1 cellular context compared by ENCODE assay signal in the genomic region with DNA sequence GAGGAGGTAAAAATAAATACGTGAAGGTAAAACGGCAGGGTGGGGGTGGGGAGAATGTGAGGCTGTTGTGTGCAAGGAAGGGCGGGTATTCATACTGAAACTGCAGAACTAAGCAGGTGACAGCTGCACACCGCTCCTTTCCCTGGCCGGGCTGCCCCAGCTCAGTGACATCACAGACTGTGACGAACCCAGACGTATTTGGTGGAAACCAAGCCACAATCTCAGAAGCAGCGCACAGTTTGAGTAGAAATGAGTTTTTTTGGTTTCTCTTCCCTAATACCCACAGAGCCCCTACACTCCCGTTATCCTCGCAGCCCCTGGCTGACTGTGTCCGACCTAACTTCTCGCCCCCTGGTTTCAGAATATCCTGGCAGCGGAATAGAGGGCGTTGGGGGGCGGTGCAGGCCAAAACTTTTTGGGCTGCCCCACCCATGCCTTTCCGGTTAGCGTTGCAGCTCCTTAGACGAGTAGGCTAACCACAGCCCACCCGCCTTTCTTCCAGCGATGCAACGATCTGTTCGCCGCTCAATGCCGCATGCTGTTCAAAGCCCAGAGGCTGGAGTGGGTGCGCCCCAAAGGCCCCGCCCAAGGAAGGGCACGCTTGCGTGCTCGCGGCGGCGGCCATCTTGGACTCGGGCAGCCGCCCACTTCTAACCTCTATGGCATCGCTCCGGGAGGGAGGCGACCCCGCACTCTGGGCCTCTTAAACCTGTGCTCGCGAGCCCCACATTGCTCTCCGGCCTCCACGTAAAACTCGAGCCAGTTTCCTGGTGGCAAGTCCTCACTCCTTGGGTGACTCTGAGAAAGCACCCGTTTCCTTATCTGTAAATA.
TF ChIP-seq lines count a peak whose summit lies in the region.

No MANE protein-coding gene starts in this region.

TF ChIP-seq in HepG2, 621 proteins besides CTCF, POLR2A, EP300 and RAD21 (continued from another document and continues in another):
- TF ChIP-seq XBP1 (CRISPR knock-in tag; IDR thresholded peaks at IDR 0.05): no peak
- no peak for TF ChIP-seq ZNF615 (CRISPR knock-in tag; IDR thresholded peaks at IDR 0.05; ENCODE audit: borderline replicate concordance)
- TF ChIP-seq RFX3 (CRISPR knock-in tag; IDR thresholded peaks at IDR 0.05): no peak
- TF ChIP-seq NPAS2 (CRISPR knock-in tag; IDR thresholded peaks at IDR 0.05; ENCODE audit: borderline replicate concordance): no peak
- 0 out of 2 replicates have a peak, but pooled peaks have one; percentile 39 for TF ChIP-seq NCOA1 (CRISPR knock-in tag; IDR thresholded peaks at IDR 0.05)
- TF ChIP-seq KDM6A (CRISPR knock-in tag; IDR thresholded peaks at IDR 0.05; ENCODE audit: low read depth): no peak
- TF ChIP-seq PAX8 (CRISPR knock-in tag; IDR thresholded peaks at IDR 0.05; ENCODE audit: borderline replicate concordance): no peak
- peak; percentile 86 for TF ChIP-seq AKAP8 (CRISPR knock-in tag; IDR thresholded peaks at IDR 0.05)
- no peak for TF ChIP-seq CBX2 (IDR thresholded peaks at IDR 0.05; ENCODE audit: low read depth, low read length)
- TF ChIP-seq CBX2 (CRISPR knock-in tag; IDR thresholded peaks at IDR 0.05; ENCODE audit: low read depth): no peak
- TF ChIP-seq ZMAT3 (CRISPR knock-in tag; conservative IDR thresholded peaks at IDR 0.05): 0 out of 2 replicates have a peak, but pooled peaks have one; percentile 64
- TF ChIP-seq, protein P1, sequence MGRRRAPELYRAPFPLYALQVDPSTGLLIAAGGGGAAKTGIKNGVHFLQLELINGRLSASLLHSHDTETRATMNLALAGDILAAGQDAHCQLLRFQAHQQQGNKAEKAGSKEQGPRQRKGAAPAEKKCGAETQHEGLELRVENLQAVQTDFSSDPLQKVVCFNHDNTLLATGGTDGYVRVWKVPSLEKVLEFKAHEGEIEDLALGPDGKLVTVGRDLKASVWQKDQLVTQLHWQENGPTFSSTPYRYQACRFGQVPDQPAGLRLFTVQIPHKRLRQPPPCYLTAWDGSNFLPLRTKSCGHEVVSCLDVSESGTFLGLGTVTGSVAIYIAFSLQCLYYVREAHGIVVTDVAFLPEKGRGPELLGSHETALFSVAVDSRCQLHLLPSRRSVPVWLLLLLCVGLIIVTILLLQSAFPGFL (CRISPR knock-in tag; IDR thresholded peaks at IDR 0.05): 0 out of 2 replicates have a peak, but pooled peaks have one; percentile 52
- TF ChIP-seq KLF15 (CRISPR knock-in tag; IDR thresholded peaks at IDR 0.05; ENCODE audit: borderline replicate concordance): no peak
- TF ChIP-seq ZNF781 (CRISPR knock-in tag; IDR thresholded peaks at IDR 0.05; ENCODE audit: borderline replicate concordance, not compliant biosample characterization): peak; percentile 81
- TF ChIP-seq, protein P2, sequence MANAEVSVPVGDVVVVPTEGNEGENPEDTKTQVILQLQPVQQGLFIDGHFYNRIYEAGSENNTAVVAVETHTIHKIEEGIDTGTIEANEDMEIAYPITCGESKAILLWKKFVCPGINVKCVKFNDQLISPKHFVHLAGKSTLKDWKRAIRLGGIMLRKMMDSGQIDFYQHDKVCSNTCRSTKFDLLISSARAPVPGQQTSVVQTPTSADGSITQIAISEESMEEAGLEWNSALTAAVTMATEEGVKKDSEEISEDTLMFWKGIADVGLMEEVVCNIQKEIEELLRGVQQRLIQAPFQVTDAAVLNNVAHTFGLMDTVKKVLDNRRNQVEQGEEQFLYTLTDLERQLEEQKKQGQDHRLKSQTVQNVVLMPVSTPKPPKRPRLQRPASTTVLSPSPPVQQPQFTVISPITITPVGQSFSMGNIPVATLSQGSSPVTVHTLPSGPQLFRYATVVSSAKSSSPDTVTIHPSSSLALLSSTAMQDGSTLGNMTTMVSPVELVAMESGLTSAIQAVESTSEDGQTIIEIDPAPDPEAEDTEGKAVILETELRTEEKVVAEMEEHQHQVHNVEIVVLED (CRISPR knock-in tag; IDR thresholded peaks at IDR 0.05; ENCODE audit: borderline replicate concordance): peak; percentile 99
- TF ChIP-seq, protein P3, sequence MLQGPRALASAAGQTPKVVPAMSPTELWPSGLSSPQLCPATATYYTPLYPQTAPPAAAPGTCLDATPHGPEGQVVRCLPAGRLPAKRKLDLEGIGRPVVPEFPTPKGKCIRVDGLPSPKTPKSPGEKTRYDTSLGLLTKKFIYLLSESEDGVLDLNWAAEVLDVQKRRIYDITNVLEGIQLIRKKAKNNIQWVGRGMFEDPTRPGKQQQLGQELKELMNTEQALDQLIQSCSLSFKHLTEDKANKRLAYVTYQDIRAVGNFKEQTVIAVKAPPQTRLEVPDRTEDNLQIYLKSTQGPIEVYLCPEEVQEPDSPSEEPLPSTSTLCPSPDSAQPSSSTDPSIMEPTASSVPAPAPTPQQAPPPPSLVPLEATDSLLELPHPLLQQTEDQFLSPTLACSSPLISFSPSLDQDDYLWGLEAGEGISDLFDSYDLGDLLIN (CRISPR knock-in tag; IDR thresholded peaks at IDR 0.05; ENCODE audit: borderline replicate concordance): 0 out of 2 replicates have a peak, but pooled peaks have one; percentile 50
- TF ChIP-seq ZKSCAN5 (CRISPR knock-in tag; IDR thresholded peaks at IDR 0.05): peak; percentile 65; the same call in 1 of the 2 replicates
- TF ChIP-seq SP140L (CRISPR knock-in tag; IDR thresholded peaks at IDR 0.05; ENCODE audit: borderline replicate concordance): 0 out of 2 replicates have a peak, but pooled peaks have one; percentile 31
- TF ChIP-seq ZC3H4 (CRISPR knock-in tag; IDR thresholded peaks at IDR 0.05; ENCODE audit: borderline replicate concordance): no peak
- TF ChIP-seq TBL1XR1 (IDR thresholded peaks at IDR 0.05; ENCODE audit: borderline replicate concordance, low read length, partially characterized antibody): no peak
- TF ChIP-seq ZSCAN22 (CRISPR knock-in tag; IDR thresholded peaks at IDR 0.05): no peak
- TF ChIP-seq, protein P4, sequence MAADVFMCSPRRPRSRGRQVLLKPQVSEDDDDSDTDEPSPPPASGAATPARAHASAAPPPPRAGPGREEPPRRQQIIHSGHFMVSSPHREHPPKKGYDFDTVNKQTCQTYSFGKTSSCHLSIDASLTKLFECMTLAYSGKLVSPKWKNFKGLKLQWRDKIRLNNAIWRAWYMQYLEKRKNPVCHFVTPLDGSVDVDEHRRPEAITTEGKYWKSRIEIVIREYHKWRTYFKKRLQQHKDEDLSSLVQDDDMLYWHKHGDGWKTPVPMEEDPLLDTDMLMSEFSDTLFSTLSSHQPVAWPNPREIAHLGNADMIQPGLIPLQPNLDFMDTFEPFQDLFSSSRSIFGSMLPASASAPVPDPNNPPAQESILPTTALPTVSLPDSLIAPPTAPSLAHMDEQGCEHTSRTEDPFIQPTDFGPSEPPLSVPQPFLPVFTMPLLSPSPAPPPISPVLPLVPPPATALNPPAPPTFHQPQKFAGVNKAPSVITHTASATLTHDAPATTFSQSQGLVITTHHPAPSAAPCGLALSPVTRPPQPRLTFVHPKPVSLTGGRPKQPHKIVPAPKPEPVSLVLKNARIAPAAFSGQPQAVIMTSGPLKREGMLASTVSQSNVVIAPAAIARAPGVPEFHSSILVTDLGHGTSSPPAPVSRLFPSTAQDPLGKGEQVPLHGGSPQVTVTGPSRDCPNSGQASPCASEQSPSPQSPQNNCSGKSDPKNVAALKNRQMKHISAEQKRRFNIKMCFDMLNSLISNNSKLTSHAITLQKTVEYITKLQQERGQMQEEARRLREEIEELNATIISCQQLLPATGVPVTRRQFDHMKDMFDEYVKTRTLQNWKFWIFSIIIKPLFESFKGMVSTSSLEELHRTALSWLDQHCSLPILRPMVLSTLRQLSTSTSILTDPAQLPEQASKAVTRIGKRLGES (CRISPR knock-in tag; IDR thresholded peaks at IDR 0.05; ENCODE audit: borderline replicate concordance): no peak
- TF ChIP-seq MYC (CRISPR knock-in tag; IDR thresholded peaks at IDR 0.05; ENCODE audit: borderline replicate concordance): peak; percentile 89
- no peak for TF ChIP-seq MBNL3 (CRISPR knock-in tag; conservative IDR thresholded peaks at IDR 0.05)
- no peak for TF ChIP-seq ATF1 (CRISPR knock-in tag; IDR thresholded peaks at IDR 0.05)
- TF ChIP-seq FOXJ3 (CRISPR knock-in tag; IDR thresholded peaks at IDR 0.05; ENCODE audit: borderline replicate concordance): no peak
- TF ChIP-seq, protein P5, sequence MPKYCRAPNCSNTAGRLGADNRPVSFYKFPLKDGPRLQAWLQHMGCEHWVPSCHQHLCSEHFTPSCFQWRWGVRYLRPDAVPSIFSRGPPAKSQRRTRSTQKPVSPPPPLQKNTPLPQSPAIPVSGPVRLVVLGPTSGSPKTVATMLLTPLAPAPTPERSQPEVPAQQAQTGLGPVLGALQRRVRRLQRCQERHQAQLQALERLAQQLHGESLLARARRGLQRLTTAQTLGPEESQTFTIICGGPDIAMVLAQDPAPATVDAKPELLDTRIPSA (CRISPR knock-in tag; IDR thresholded peaks at IDR 0.05; ENCODE audit: borderline replicate concordance): 0 out of 2 replicates have a peak, but pooled peaks have one; percentile 67
- TF ChIP-seq, protein P6, sequence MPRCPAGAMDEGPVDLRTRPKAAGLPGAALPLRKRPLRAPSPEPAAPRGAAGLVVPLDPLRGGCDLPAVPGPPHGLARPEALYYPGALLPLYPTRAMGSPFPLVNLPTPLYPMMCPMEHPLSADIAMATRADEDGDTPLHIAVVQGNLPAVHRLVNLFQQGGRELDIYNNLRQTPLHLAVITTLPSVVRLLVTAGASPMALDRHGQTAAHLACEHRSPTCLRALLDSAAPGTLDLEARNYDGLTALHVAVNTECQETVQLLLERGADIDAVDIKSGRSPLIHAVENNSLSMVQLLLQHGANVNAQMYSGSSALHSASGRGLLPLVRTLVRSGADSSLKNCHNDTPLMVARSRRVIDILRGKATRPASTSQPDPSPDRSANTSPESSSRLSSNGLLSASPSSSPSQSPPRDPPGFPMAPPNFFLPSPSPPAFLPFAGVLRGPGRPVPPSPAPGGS (CRISPR knock-in tag; IDR thresholded peaks at IDR 0.05): no peak
- TF ChIP-seq RBM39 (IDR thresholded peaks at IDR 0.05; ENCODE audit: low read depth, low read length, poor library complexity, severe bottlenecking): no peak
- no peak for TF ChIP-seq SIX4 (CRISPR knock-in tag; IDR thresholded peaks at IDR 0.05)
- TF ChIP-seq, protein P7, sequence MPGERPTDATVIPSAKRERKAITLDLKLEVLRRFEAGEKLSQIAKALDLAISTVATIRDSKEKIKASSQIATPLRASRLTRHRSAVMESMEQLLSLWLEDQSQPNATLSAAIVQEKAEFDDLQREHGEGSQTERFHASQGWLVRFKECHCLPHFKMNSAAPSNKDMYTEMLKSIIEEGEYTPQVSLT (CRISPR knock-in tag; IDR thresholded peaks at IDR 0.05; ENCODE audit: borderline replicate concordance, low read depth): no peak
- TF ChIP-seq, protein P8, sequence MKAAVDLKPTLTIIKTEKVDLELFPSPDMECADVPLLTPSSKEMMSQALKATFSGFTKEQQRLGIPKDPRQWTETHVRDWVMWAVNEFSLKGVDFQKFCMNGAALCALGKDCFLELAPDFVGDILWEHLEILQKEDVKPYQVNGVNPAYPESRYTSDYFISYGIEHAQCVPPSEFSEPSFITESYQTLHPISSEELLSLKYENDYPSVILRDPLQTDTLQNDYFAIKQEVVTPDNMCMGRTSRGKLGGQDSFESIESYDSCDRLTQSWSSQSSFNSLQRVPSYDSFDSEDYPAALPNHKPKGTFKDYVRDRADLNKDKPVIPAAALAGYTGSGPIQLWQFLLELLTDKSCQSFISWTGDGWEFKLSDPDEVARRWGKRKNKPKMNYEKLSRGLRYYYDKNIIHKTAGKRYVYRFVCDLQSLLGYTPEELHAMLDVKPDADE (CRISPR knock-in tag; IDR thresholded peaks at IDR 0.05): no peak
- TF ChIP-seq, protein P9, sequence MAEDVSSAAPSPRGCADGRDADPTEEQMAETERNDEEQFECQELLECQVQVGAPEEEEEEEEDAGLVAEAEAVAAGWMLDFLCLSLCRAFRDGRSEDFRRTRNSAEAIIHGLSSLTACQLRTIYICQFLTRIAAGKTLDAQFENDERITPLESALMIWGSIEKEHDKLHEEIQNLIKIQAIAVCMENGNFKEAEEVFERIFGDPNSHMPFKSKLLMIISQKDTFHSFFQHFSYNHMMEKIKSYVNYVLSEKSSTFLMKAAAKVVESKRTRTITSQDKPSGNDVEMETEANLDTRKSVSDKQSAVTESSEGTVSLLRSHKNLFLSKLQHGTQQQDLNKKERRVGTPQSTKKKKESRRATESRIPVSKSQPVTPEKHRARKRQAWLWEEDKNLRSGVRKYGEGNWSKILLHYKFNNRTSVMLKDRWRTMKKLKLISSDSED (CRISPR knock-in tag; IDR thresholded peaks at IDR 0.05): no peak
- no peak for TF ChIP-seq ZNF839 (CRISPR knock-in tag; IDR thresholded peaks at IDR 0.05; ENCODE audit: borderline replicate concordance)
- no peak for TF ChIP-seq ZFYVE20 (CRISPR knock-in tag; IDR thresholded peaks at IDR 0.05; ENCODE audit: borderline replicate concordance, low read depth)
- no peak for TF ChIP-seq KDM5A (IDR thresholded peaks at IDR 0.05; ENCODE audit: borderline replicate concordance, low read length)
- no peak for TF ChIP-seq ZNF672 (CRISPR knock-in tag; IDR thresholded peaks at IDR 0.05)
- TF ChIP-seq, protein P10, sequence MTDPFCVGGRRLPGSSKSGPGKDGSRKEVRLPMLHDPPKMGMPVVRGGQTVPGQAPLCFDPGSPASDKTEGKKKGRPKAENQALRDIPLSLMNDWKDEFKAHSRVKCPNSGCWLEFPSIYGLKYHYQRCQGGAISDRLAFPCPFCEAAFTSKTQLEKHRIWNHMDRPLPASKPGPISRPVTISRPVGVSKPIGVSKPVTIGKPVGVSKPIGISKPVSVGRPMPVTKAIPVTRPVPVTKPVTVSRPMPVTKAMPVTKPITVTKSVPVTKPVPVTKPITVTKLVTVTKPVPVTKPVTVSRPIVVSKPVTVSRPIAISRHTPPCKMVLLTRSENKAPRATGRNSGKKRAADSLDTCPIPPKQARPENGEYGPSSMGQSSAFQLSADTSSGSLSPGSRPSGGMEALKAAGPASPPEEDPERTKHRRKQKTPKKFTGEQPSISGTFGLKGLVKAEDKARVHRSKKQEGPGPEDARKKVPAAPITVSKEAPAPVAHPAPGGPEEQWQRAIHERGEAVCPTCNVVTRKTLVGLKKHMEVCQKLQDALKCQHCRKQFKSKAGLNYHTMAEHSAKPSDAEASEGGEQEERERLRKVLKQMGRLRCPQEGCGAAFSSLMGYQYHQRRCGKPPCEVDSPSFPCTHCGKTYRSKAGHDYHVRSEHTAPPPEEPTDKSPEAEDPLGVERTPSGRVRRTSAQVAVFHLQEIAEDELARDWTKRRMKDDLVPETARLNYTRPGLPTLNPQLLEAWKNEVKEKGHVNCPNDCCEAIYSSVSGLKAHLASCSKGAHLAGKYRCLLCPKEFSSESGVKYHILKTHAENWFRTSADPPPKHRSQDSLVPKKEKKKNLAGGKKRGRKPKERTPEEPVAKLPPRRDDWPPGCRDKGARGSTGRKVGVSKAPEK (CRISPR knock-in tag; IDR thresholded peaks at IDR 0.05; ENCODE audit: borderline replicate concordance): 0 out of 2 replicates have a peak, but pooled peaks have one; percentile 75
- TF ChIP-seq, protein P11, sequence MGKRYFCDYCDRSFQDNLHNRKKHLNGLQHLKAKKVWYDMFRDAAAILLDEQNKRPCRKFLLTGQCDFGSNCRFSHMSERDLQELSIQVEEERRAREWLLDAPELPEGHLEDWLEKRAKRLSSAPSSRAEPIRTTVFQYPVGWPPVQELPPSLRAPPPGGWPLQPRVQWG (CRISPR knock-in tag; IDR thresholded peaks at IDR 0.05; ENCODE audit: borderline replicate concordance, low read depth): no peak
- no peak for TF ChIP-seq ZNF326 (CRISPR knock-in tag; IDR thresholded peaks at IDR 0.05; ENCODE audit: borderline replicate concordance)
- TF ChIP-seq PAWR (CRISPR knock-in tag; IDR thresholded peaks at IDR 0.05; ENCODE audit: borderline replicate concordance): no peak
- TF ChIP-seq RCOR2 (CRISPR knock-in tag; IDR thresholded peaks at IDR 0.05): no peak
- TF ChIP-seq YY1 (IDR thresholded peaks at IDR 0.05; ENCODE audit: insufficient read depth, insufficient replicate concordance, low read depth, low read length): peak; percentile 100
- peak; percentile 68 for TF ChIP-seq ZNF274 (CRISPR knock-in tag; IDR thresholded peaks at IDR 0.05)
- no peak for TF ChIP-seq REL (CRISPR knock-in tag; conservative IDR thresholded peaks at IDR 0.05)
- TF ChIP-seq ZNF878 (CRISPR knock-in tag; IDR thresholded peaks at IDR 0.05): 0 out of 2 replicates have a peak, but pooled peaks have one; percentile 21
- no peak for TF ChIP-seq ZNF207 (IDR thresholded peaks at IDR 0.05; ENCODE audit: borderline replicate concordance)
